ENCODE assay signal across 23 cellular contexts in the genomic region with DNA sequence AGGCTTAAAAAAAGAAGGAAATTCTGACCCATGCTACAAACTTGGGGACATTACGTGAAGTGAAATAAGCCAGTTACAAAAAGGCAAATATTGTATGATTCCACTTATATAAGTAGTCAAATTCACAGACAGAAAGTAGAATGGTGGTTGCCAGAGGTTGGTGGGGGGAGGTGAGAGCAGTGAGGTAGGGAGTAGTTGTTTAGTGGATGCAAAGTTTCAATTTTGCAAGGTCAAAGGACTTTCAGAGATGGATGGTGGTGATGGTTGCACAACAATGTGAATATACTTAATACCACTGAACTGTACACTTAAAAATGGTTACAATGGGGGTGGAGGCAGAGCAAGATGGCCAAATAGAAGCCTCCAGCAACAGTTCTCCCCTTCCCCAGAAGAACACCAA.
DNase-seq lines count a peak whose midpoint lies in the region; ATAC-seq, FAIRE-seq and TF ChIP-seq lines count a peak whose summit lies in the region.
"Had no signal": no experiment of that assay in that cellular context is flagged by ENCODE, and none has a peak within 500 bp of the region (broad histone marks: within the 10 kb centered on the region; RNA-seq: fewer than 3 reads in every experiment).

No MANE protein-coding gene starts in this region.

- H4K20me1 ChIP-seq in HepG2 (ENCODE audit: insufficient read depth, low read length) = no peaks in the 10 kb centered on the region
- H4K20me1 ChIP-seq in neural progenitor cell (ENCODE audit: low read depth) = no peaks in the 10 kb centered on the region
- H4K20me1 ChIP-seq: BLaER1 treated with 17β-estradiol and CSF1 and Interleukin-3, amounts not matched to agents 10 nM and 100 nM had no signal

- intact Hi-C loops in HepG2 (cut with micrococcal nuclease; ENCODE audit: unreplicated experiment) = no loop called here
- intact Hi-C loops in right lobe of liver (cut with DNase I) = no loop called here
- intact Hi-C loops in lower lobe of right lung (cut with DNase I) = no loop called here

- peaks cover 6% of the 10 kb centered on the region for H3K9me3 Mint-ChIP-seq in neural progenitor cell

- POLR2A ChIA-PET in HepG2 (lab: Yijun Ruan, JAX) = no interaction called here

- H3K27me3 ChIP-seq in HepG2 (ENCODE audit: control insufficient read depth in 1 of 2, insufficient read depth in 2 of 2, low read length in 2 of 2) = no peaks in the 10 kb centered on the region; a peak in 1 of 5 replicates
- no peaks in the 10 kb centered on the region for H3K27me3 ChIP-seq in right lobe of liver
- H3K27me3 ChIP-seq in lower lobe of right lung (ENCODE audit: low read depth) = no peaks in the 10 kb centered on the region
- no peaks in the 10 kb centered on the region for H3K27me3 ChIP-seq in neural progenitor cell
- H3K27me3 ChIP-seq: BLaER1 treated with 17β-estradiol and CSF1 and Interleukin-3, amounts not matched to agents 10 nM and 100 nM had no signal

- BruUV-seq in HepG2 (replicated peaks; lab: Mats Ljungman, UMichigan) = no TSS peak

- CTCF ChIA-PET in HepG2 (lab: Yijun Ruan, JAX; ENCODE audit: low intra/inter-chr PET ratio, low total read pairs) = no interaction called here

- WGBS in HepG2 (ENCODE audit: low lambda C conversion rate) = 97% methylated on average over 1 of the region's 1 CpG
- WGBS in right lobe of liver (ENCODE audit: insufficient coverage, low coverage, low lambda C conversion rate, missing lambda C conversion rate) = 87% methylated on average over 1 of the region's 1 CpG

- no peaks in the 10 kb centered on the region for H3K36me3 ChIP-seq in HepG2 (replicated peaks in 1 of 2; ENCODE audit: control insufficient read depth in 1 of 2, insufficient read depth in 2 of 2, low read length in 2 of 2)
- H3K36me3 ChIP-seq in right lobe of liver = no peaks in the 10 kb centered on the region
- no peaks in the 10 kb centered on the region for H3K36me3 ChIP-seq in lower lobe of right lung
- no peaks in the 10 kb centered on the region for H3K36me3 ChIP-seq in neural progenitor cell
- H3K36me3 ChIP-seq: BLaER1 treated with 17β-estradiol and CSF1 and Interleukin-3, amounts not matched to agents 10 nM and 100 nM had no signal

- no peak for DNase-seq in HepG2 (ENCODE audit: low spot score)
- DNase-seq in right lobe of liver = no peak
- DNase-seq in lower lobe of right lung = no peak
- DNase-seq in neural progenitor cell (ENCODE audit: low spot score) = no peak
- DNase-seq in NCI-H2029 treated with DMSO at 0.1 percent for 48 hours (lab: John Stamatoyannopoulos, UW) = no peak
- DNase-seq in DMS 273 treated with DMSO at 0.1 percent for 48 hours (lab: John Stamatoyannopoulos, UW) = no peak
- DNase-seq in C1 segment of cervical spinal cord (lab: John Stamatoyannopoulos, UW) = no peak
- DNase-seq: AML-193; CD4-positive, alpha-beta memory T cell; CD4-positive, CD25-positive, alpha-beta regulatory T cell; CD8-positive, alpha-beta memory T cell; COR-L47; DMS79 treated with DMSO at 0.1 percent for 48 hours; GF-D8 had no signal

- no peak for ATAC-seq in HepG2
- no peak for ATAC-seq in right lobe of liver
- no peak for ATAC-seq in lower lobe of right lung
- ATAC-seq: A549, GM12878 had no signal

- in situ Hi-C loops in HepG2 (cut with HindIII; ENCODE audit: extremely low pct_ligation_motif_present, low pct_unique_long_range_greater_than_20kb) = no loop called here

- TF ChIP-seq EP300 in HepG2 (IDR thresholded peaks at IDR 0.05; ENCODE audit: low read depth in 2 of 2, low read length in 2 of 2) = no peak
- no peak for TF ChIP-seq EP300 in HepG2 (CRISPR knock-in tag; IDR thresholded peaks at IDR 0.05; ENCODE audit: borderline replicate concordance)

- TF ChIP-seq POLR2A in HepG2 (IDR thresholded peaks at IDR 0.05; ENCODE audit: insufficient read depth in 1 of 2, low read depth in 2 of 2, low read length in 2 of 2) = no peak
- TF ChIP-seq POLR2A in right lobe of liver (IDR thresholded peaks at IDR 0.05) = no peak

- TF ChIP-seq CTCF in HepG2 (CRISPR knock-in tag; IDR thresholded peaks at IDR 0.05) (no peak), right lobe of liver (IDR thresholded peaks at IDR 0.05) (no peak), lower lobe of right lung (IDR thresholded peaks at IDR 0.05) (no peak), neural progenitor cell (IDR thresholded peaks at IDR 0.05) (no peak)

- H3K4me1 Mint-ChIP-seq in neural progenitor cell = no peaks in the 10 kb centered on the region
- H3K4me1 Mint-ChIP-seq: B cell; CD4-positive, alpha-beta memory T cell; CD4-positive, CD25-positive, alpha-beta regulatory T cell; CD8-positive, alpha-beta memory T cell had no signal

- H3K27ac ChIP-seq in HepG2 (ENCODE audit: extremely low read length, insufficient read depth, low read length) = no peak overlapping the region
- no peak overlapping the region for H3K27ac ChIP-seq in right lobe of liver
- H3K27ac ChIP-seq in lower lobe of right lung = peak overlapping the region; percentile 48
- H3K27ac ChIP-seq in neural progenitor cell = no peak overlapping the region
- H3K27ac ChIP-seq: 22Rv1; A549; BLaER1 treated with 17β-estradiol and CSF1 and Interleukin-3, amounts not matched to agents 10 nM and 100 nM had no signal

- TF ChIP-seq RAD21 in HepG2 (CRISPR knock-in tag; IDR thresholded peaks at IDR 0.05) = no peak

- no peak for FAIRE-seq in HepG2 (lab: Jason Lieb, UNC)
- FAIRE-seq: A549, G401.6, GM12878, GM12892, GM18507 had no signal

- peaks cover 57% of the 10 kb centered on the region for H3K4me1 ChIP-seq in HepG2 (ENCODE audit: insufficient read depth, low read length)
- peaks cover 0 to 13% (median 0%) of the 10 kb centered on the region in 4 donors for H3K4me1 ChIP-seq in right lobe of liver
- H3K4me1 ChIP-seq in lower lobe of right lung = peaks cover 16% of the 10 kb centered on the region
- H3K4me1 ChIP-seq in neural progenitor cell = no peaks in the 10 kb centered on the region
- H3K4me1 ChIP-seq: A549 had no signal

- H3F3A ChIP-seq in neural progenitor cell (ENCODE audit: low read depth) = no peaks in the 10 kb centered on the region

- H3K9me3 ChIP-seq in HepG2 (ENCODE audit: low read length) (no peaks in the 10 kb centered on the region), right lobe of liver (no peaks in the 10 kb centered on the region), lower lobe of right lung (no peaks in the 10 kb centered on the region), neural progenitor cell (ENCODE audit: low read depth) (no peaks in the 10 kb centered on the region)

- H3K79me2 ChIP-seq in HepG2 (ENCODE audit: insufficient read depth, low read length) (no peaks in the 10 kb centered on the region), neural progenitor cell (ENCODE audit: low read depth) (no peaks in the 10 kb centered on the region)

- H3K4me2 ChIP-seq in HepG2 (ENCODE audit: low read depth, low read length) (no peak overlapping the region), neural progenitor cell (no peak overlapping the region)
- H3K4me2 ChIP-seq: A549 had no signal

- H3K4me3 ChIP-seq in HepG2 (replicated peaks in 1 of 3; ENCODE audit: insufficient read depth in 1 of 3, low read depth in 2 of 3, low read length in 3 of 3) (no peak overlapping the region), right lobe of liver (no peak overlapping the region), lower lobe of right lung (no peak overlapping the region), neural progenitor cell (no peak overlapping the region)
- H3K4me3 ChIP-seq: A549; BLaER1 treated with 17β-estradiol and CSF1 and Interleukin-3, amounts not matched to agents 10 nM and 100 nM; GM12878 had no signal

- H2AFZ ChIP-seq in HepG2 (ENCODE audit: low read length) (no peak overlapping the region), neural progenitor cell (replicated peaks) (no peak overlapping the region)

- peaks cover 2% of the 10 kb centered on the region for H3K27me3 Mint-ChIP-seq in neural progenitor cell (ENCODE audit: insufficient read depth, low read depth)

- H3K9ac ChIP-seq in HepG2 (ENCODE audit: insufficient read depth, low read depth, low read length) (no peak overlapping the region), neural progenitor cell (no peak overlapping the region)
- H3K9ac ChIP-seq: BLaER1 treated with 17β-estradiol and CSF1 and Interleukin-3, amounts not matched to agents 10 nM and 100 nM had no signal

- no peak overlapping the region for H3K27ac Mint-ChIP-seq in neural progenitor cell
- H3K27ac Mint-ChIP-seq: B cell; CD14-positive monocyte; CD4-positive, alpha-beta memory T cell; CD8-positive, alpha-beta memory T cell had no signal

- H3K4me3 Mint-ChIP-seq in neural progenitor cell = peak overlapping the region; percentile 38
- H3K4me3 Mint-ChIP-seq: B cell; CD14-positive monocyte; CD4-positive, CD25-positive, alpha-beta regulatory T cell; CD8-positive, alpha-beta memory T cell had no signal

- H3K36me3 Mint-ChIP-seq in neural progenitor cell = no peaks in the 10 kb centered on the region
- H3K36me3 Mint-ChIP-seq: CD14-positive monocyte; CD4-positive, alpha-beta memory T cell; CD4-positive, CD25-positive, alpha-beta regulatory T cell had no signal

TF ChIP-seq in HepG2, 621 proteins besides CTCF, POLR2A, EP300 and RAD21 (continues in another document):
- TF ChIP-seq SOX13 (IDR thresholded peaks at IDR 0.05) = no peak
- 0 out of 4 replicates have a peak, but pooled peaks of 1 of the 2 experiments have one; percentile 9 for TF ChIP-seq SOX13 (CRISPR knock-in tag; conservative IDR thresholded peaks at IDR 0.05 in 1 of 2, IDR thresholded peaks at IDR 0.05 in 1 of 2)
- TF ChIP-seq ZNF644 (CRISPR knock-in tag; IDR thresholded peaks at IDR 0.05; ENCODE audit: low read depth) = 0 out of 2 replicates have a peak, but pooled peaks have one; percentile 34
- peak; percentile 40; the same call in 1 of the 2 replicates for TF ChIP-seq CEBPB (IDR thresholded peaks at IDR 0.05; ENCODE audit: borderline replicate concordance, low read depth, low read length)
- TF ChIP-seq, protein P1, sequence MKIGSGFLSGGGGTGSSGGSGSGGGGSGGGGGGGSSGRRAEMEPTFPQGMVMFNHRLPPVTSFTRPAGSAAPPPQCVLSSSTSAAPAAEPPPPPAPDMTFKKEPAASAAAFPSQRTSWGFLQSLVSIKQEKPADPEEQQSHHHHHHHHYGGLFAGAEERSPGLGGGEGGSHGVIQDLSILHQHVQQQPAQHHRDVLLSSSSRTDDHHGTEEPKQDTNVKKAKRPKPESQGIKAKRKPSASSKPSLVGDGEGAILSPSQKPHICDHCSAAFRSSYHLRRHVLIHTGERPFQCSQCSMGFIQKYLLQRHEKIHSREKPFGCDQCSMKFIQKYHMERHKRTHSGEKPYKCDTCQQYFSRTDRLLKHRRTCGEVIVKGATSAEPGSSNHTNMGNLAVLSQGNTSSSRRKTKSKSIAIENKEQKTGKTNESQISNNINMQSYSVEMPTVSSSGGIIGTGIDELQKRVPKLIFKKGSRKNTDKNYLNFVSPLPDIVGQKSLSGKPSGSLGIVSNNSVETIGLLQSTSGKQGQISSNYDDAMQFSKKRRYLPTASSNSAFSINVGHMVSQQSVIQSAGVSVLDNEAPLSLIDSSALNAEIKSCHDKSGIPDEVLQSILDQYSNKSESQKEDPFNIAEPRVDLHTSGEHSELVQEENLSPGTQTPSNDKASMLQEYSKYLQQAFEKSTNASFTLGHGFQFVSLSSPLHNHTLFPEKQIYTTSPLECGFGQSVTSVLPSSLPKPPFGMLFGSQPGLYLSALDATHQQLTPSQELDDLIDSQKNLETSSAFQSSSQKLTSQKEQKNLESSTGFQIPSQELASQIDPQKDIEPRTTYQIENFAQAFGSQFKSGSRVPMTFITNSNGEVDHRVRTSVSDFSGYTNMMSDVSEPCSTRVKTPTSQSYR (CRISPR knock-in tag; IDR thresholded peaks at IDR 0.05; ENCODE audit: borderline replicate concordance) = peak; percentile 55; the same call in 1 of the 2 replicates
